ENCODE assay signal across 8 cellular contexts in genomic region chr7:111741811-111742240, GRCh38.
A peak's percentile ranks its signal among the peaks of the same experiment; 100 is the strongest.
DNase-seq lines count a peak whose midpoint lies in the region; FAIRE-seq and TF ChIP-seq lines count a peak whose summit lies in the region.

No MANE protein-coding gene starts in this region.

- H3K9ac ChIP-seq in mammary epithelial cell (ENCODE audit: insufficient read depth, low read length) (no peak overlapping the region), kidney (ENCODE audit: low read length in 2 of 2) (no peak overlapping the region)

- peaks cover 2% of the 10 kb centered on the region; the same call in 1 of the 2 replicates for H3K4me1 ChIP-seq in HAP-1
- H3K4me1 ChIP-seq in mammary epithelial cell (ENCODE audit: insufficient read depth, low read length): no peaks in the 10 kb centered on the region
- peaks cover 0 to 2% of the 10 kb centered on the region in 2 donors for H3K4me1 ChIP-seq in kidney (ENCODE audit: control insufficient read depth in 1 of 2, insufficient read depth in 1 of 2, low read depth in 1 of 2, low read length in 2 of 2)

- H3K36me3 ChIP-seq in HAP-1 (replicated peaks) (no peaks in the 10 kb centered on the region), mammary epithelial cell (ENCODE audit: insufficient read depth, low read length) (no peaks in the 10 kb centered on the region), kidney (ENCODE audit: control insufficient read depth in 1 of 2, insufficient read depth in 2 of 2, low read length in 2 of 2) (peaks cover 0 to 11% of the 10 kb centered on the region in 2 donors)

- H2AFZ ChIP-seq in mammary epithelial cell (ENCODE audit: low read depth, low read length): no peak overlapping the region

- CTCF ChIA-PET in GM10248 (lab: Yijun Ruan, JAX): interaction anchor here (0.6 to 5.0 kb wide), 24 partner anchors 8 to 1685 kb away, joined by 3 to 37 read pairs (median 4); no protein-coding TSS in a partner anchor
- CTCF ChIA-PET in mammary epithelial cell (lab: Charles Lee; ENCODE audit: low non-redundant PET): interaction anchor here (0.6 to 1.0 kb wide), 2 partner anchors 276 to 755 kb away, joined by 4 read pairs; no protein-coding TSS in a partner anchor

- H3K27ac ChIP-seq in mammary epithelial cell (ENCODE audit: insufficient read depth, low read depth, low read length) (no peak overlapping the region), kidney (ENCODE audit: low read depth in 2 of 2, low read length in 2 of 2) (no peak overlapping the region)

- DNase-seq in A172 (ENCODE audit: low spot score) (peak; percentile 75), GM10248 (ENCODE audit: extremely low spot score) (peak; percentile 66), HAP-1 (ENCODE audit: low spot score in 2 of 2) (peak; percentile 63 to 70), LNCaP clone FGC (ENCODE audit: low read depth) (peak; percentile 76), RCC 7860 (ENCODE audit: low spot score) (peak; percentile 64), mammary epithelial cell (peak; percentile 60), kidney (no peak)
- DNase-seq in stimulated activated CD4-positive, alpha-beta T cell treated with anti-CD3 and anti-CD28 coated beads, TNF-alpha, amount 100 ng/mL, for 48 hours (ENCODE audit: low read depth in 3 of 3): peak; percentile 6 to 16 (median 6)

- H4K20me1 ChIP-seq in mammary epithelial cell (ENCODE audit: insufficient read depth, low read length): no peaks in the 10 kb centered on the region

- TF ChIP-seq CTCF in GM10248 (IDR thresholded peaks at IDR 0.05; ENCODE audit: control extremely low read depth, extremely low read depth, low read depth, missing control alignments): peak; percentile 66
- peak; percentile 80 for TF ChIP-seq CTCF in LNCaP clone FGC (IDR thresholded peaks at IDR 0.05; ENCODE audit: control insufficient read depth, extremely low read depth, insufficient read depth)
- TF ChIP-seq CTCF in mammary epithelial cell (conservative IDR thresholded peaks at IDR 0.05 in 1 of 2, IDR thresholded peaks at IDR 0.05 in 1 of 2; ENCODE audit: extremely low read depth in 1 of 2, insufficient read depth in 1 of 2, low read depth in 1 of 2, low read length in 2 of 2): peak; percentile 67 to 77
- peak; percentile 64 for TF ChIP-seq CTCF in kidney (IDR thresholded peaks at IDR 0.05; ENCODE audit: borderline replicate concordance, extremely low read depth, insufficient read depth)

- no TSS peak for BruUV-seq in mammary epithelial cell (replicated peaks; lab: Mats Ljungman, UMichigan)

- POLR2A ChIA-PET in GM10248 (lab: Yijun Ruan, JAX): no interaction called here

- intact Hi-C loops in mammary epithelial cell (cut with micrococcal nuclease) (loop anchor here (1.0 kb wide), 2 partner anchors 113 to 753 kb away; no protein-coding TSS in a partner anchor), kidney (cut with DNase I) (no loop called here)

- 47% methylated on average over 8 of the region's 8 CpGs for WGBS in mammary epithelial cell (ENCODE audit: low coverage, missing lambda C conversion rate)

- in situ Hi-C loops in HAP-1 (cut with MboI; ENCODE audit: low sequenced_read_pairs) (loop anchor here (10.0 kb wide), 2 partner anchors 683 to 753 kb away; no protein-coding TSS in a partner anchor), mammary epithelial cell (cut with MboI; ENCODE audit: low sequenced_read_pairs in 2 of 2) (loop anchor here (10.0 to 25.0 kb wide), 3 partner anchors 655 to 753 kb away; partner anchors contain the start of gene LRRN3 (in 1 of the 2))

- FAIRE-seq in RCC 7860 (lab: Jason Lieb, UNC) (peak; percentile 64), kidney (lab: Jason Lieb, UNC) (peak; percentile 25)

- no peak overlapping the region for H3K4me2 ChIP-seq in mammary epithelial cell (ENCODE audit: insufficient read depth, low read depth, low read length)

- no peaks in the 10 kb centered on the region for H3K9me3 ChIP-seq in HAP-1
- H3K9me3 ChIP-seq in mammary epithelial cell (replicated peaks; ENCODE audit: insufficient read depth, low read length): no peaks in the 10 kb centered on the region
- H3K9me3 ChIP-seq in kidney (ENCODE audit: control insufficient read depth in 1 of 2, low read length in 2 of 2): no peaks in the 10 kb centered on the region

- dilution Hi-C loops in mammary epithelial cell (cut with HindIII; ENCODE audit: low sequenced_read_pairs): no loop called here

- H3K79me2 ChIP-seq in mammary epithelial cell (ENCODE audit: insufficient read depth, low read length): no peaks in the 10 kb centered on the region

- H3K4me3 ChIP-seq in HAP-1: no peak overlapping the region
- H3K4me3 ChIP-seq in LNCaP clone FGC (ENCODE audit: low read depth, low read length): no peak overlapping the region
- H3K4me3 ChIP-seq in mammary epithelial cell (replicated peaks in 1 of 3; ENCODE audit: insufficient read depth in 1 of 3, low read depth in 2 of 3, low read length in 3 of 3): no peak overlapping the region
- no peak overlapping the region for H3K4me3 ChIP-seq in kidney (ENCODE audit: low read length in 2 of 2)

- H3K27me3 ChIP-seq in HAP-1 (ENCODE audit: low read depth) (no peaks in the 10 kb centered on the region), mammary epithelial cell (ENCODE audit: insufficient read depth, low read length) (no peaks in the 10 kb centered on the region)
